8 cellular contexts compared by ENCODE assay signal in genomic region chr1:234478152-234478480, GRCh38. TPM values are rescaled to one million over a fixed set of nuclear protein-coding genes. Genes with fewer than 3 reads are reported as not detected.
A peak's percentile ranks its signal among the peaks of the same experiment; 100 is the strongest.
DNase-seq lines count a peak whose midpoint lies in the region; ATAC-seq and TF ChIP-seq lines count a peak whose summit lies in the region.

No MANE protein-coding gene starts in this region.

- POLR2A ChIA-PET in Panc1 (lab: Charles Lee), result no interaction called here

- H3K4me1 ChIP-seq in Panc1 (ENCODE audit: control insufficient read depth, insufficient read depth, low read length) (peaks cover 38% of the 10 kb centered on the region), cardiac muscle cell (ENCODE audit: low read depth) (peaks cover 6% of the 10 kb centered on the region), aorta (ENCODE audit: control insufficient read depth in 1 of 2, insufficient read depth in 2 of 2, low read length in 2 of 2) (no peaks in the 10 kb centered on the region)

- peak overlapping the region; percentile 92 for H3K27ac ChIP-seq in Panc1 (ENCODE audit: low read length)
- H3K27ac ChIP-seq in cardiac muscle cell, result peak overlapping the region; percentile 93
- H3K27ac ChIP-seq in aorta (ENCODE audit: low read depth in 1 of 2, low read length in 2 of 2), result peak overlapping the region; percentile 15 to 42

- BruUV-seq in Panc1 (replicated peaks; lab: Mats Ljungman, UMichigan), result no TSS peak

- in situ Hi-C loops in Panc1 (cut with HindIII; ENCODE audit: low pct_unique_long_range_greater_than_20kb, low sequenced_read_pairs), result no loop called here

- H3K9me3 ChIP-seq in Panc1 (ENCODE audit: control insufficient read depth, insufficient read depth, low read depth, low read length) (no peaks in the 10 kb centered on the region), cardiac muscle cell (ENCODE audit: low read depth) (no peaks in the 10 kb centered on the region), aorta (ENCODE audit: control insufficient read depth, low read length) (no peaks in the 10 kb centered on the region)

- H3K27me3 ChIP-seq in Panc1 (ENCODE audit: control insufficient read depth, insufficient read depth, low read length) (no peaks in the 10 kb centered on the region), cardiac muscle cell (peaks cover 21% of the 10 kb centered on the region), aorta (ENCODE audit: control insufficient read depth in 1 of 2, insufficient read depth in 2 of 2, low read length in 1 of 2) (no peaks in the 10 kb centered on the region)

- TF ChIP-seq CTCF in Panc1 (IDR thresholded peaks at IDR 0.05), result no peak
- no peak for TF ChIP-seq CTCF in cardiac muscle cell (IDR thresholded peaks at IDR 0.05; ENCODE audit: low read depth, low read length)

- peak; percentile 57 for ATAC-seq in GM19438 (IDR thresholded peaks at IDR 0.05; ENCODE audit: low read depth, unreplicated experiment)
- ATAC-seq in HG03520 (IDR thresholded peaks at IDR 0.05; ENCODE audit: unreplicated experiment), result peak; percentile 60
- ATAC-seq in Panc1, result peak; percentile 87
- ATAC-seq in aorta (ENCODE audit: low FRiP score), result peak; percentile 58

- intact Hi-C loops in Panc1 (cut with micrococcal nuclease; ENCODE audit: unreplicated experiment), result no loop called here
- intact Hi-C loops in aorta (cut with DNase I), result no loop called here

- H3K4me3 ChIP-seq in Panc1 (ENCODE audit: low read depth in 2 of 2, low read length in 2 of 2) (peak overlapping the region; percentile 73 to 81), cardiac muscle cell (peak overlapping the region; percentile 96), aorta (ENCODE audit: low read length in 2 of 2) (peak overlapping the region; percentile 85 to 93)

- DNase-seq in COLO668 (lab: John Stamatoyannopoulos, UW; ENCODE audit: unreplicated experiment) (peak; percentile 90), Panc1 (ENCODE audit: low read depth, low spot score) (no peak), activated gamma-delta T cell (lab: John Stamatoyannopoulos, UW) (peak; percentile 48), cardiac muscle cell (ENCODE audit: low read depth in 1 of 2, low spot score in 1 of 2) (peak; percentile 52 to 73), putamen (ENCODE audit: low spot score) (peak; percentile 37), aorta (no peak)

- no peaks in the 10 kb centered on the region for H3K36me3 ChIP-seq in Panc1 (ENCODE audit: control insufficient read depth, insufficient read depth, low read length)
- no peaks in the 10 kb centered on the region for H3K36me3 ChIP-seq in cardiac muscle cell
- no peaks in the 10 kb centered on the region for H3K36me3 ChIP-seq in aorta (ENCODE audit: control insufficient read depth in 1 of 2, insufficient read depth in 2 of 2, low read length in 1 of 2)

- 0% methylated on average over 43 of the region's 43 CpGs for WGBS in aorta, 2 donors

- CTCF ChIA-PET in Panc1 (lab: Charles Lee), result interaction anchor here (0.6 kb wide), 2 partner anchors 615 to 619 kb away, joined by 3 to 4 read pairs; no protein-coding TSS in a partner anchor

RNA-seq across cellular contexts. Expression of gene TARBP1, which starts 0.9 kb away (rescaled TPM):
- total RNA-seq in Panc1 (2021; ENCODE audit: unreplicated experiment) (45.0 TPM), cardiac muscle cell (14.4 and 34.3 TPM in 2 replicates), aorta (10 to 100 TPM; 12.4 to 23.2 TPM)
- polyA plus RNA-seq in Panc1 (2012; ENCODE audit: insufficient read length), result 28.9 TPM
- polyA plus RNA-seq in cardiac muscle cell (25.6 and 44.2 TPM in 2 replicates), aorta (10 to 100 TPM in 1 of 2 donors, 1 to 10 TPM in 1; 3.1 to 16.1 TPM)

Comparison
In these comparisons a context has a peak if more than half of its experiments do, and no peak if none do; other contexts are left out.
1. DNase-seq: peak in COLO668 (single experiment), activated gamma-delta T cell (single experiment), cardiac muscle cell (2 of 2) and putamen (single experiment); none in Panc1 (single experiment) and aorta (0 of 2).
2. H3K27ac ChIP-seq: peak in every context shown above with its lines; median percentile 93 in cardiac muscle cell; 92 in Panc1; 28 in aorta.
3. Peak in every context shown above with its lines, with median percentiles within 50 percentile points of each other: ATAC-seq and H3K4me3 ChIP-seq.